ENCODE assay signal across 8 cellular contexts in genomic region chr6:71383891-71384489, GRCh38.
DNase-seq lines count a peak whose midpoint lies in the region; ATAC-seq, FAIRE-seq and TF ChIP-seq lines count a peak whose summit lies in the region.

No MANE protein-coding gene starts in this region.

- no peak overlapping the region for H3K27ac ChIP-seq in parathyroid adenoma

- no peaks in the 10 kb centered on the region for H3K27me3 Mint-ChIP-seq in T-helper 2 cell treated with Interferon-gamma antibody and Interleukin-4, amounts not matched to agents 5 μg/mL and 100 μg/mL, for 36 hours (ENCODE audit: low read depth)

- TF ChIP-seq CTCF in GM06990 (IDR thresholded peaks at IDR 0.05; ENCODE audit: insufficient read depth, low read length, poor library complexity, severe bottlenecking) (peak; percentile 44), parathyroid adenoma (IDR thresholded peaks at IDR 0.05) (peak; percentile 80)

- H3K4me3 ChIP-seq in GM06990 (replicated peaks; ENCODE audit: low read depth, low read length) = no peak overlapping the region
- no peak overlapping the region for H3K4me3 ChIP-seq in parathyroid adenoma (ENCODE audit: low read depth, low read length)

- H3K27ac Mint-ChIP-seq in T-helper 2 cell treated with Interferon-gamma antibody and Interleukin-4, amounts not matched to agents 5 μg/mL and 100 μg/mL, for 36 hours = no peak overlapping the region

- peaks cover 5% of the 10 kb centered on the region for H3K79me2 ChIP-seq in parathyroid adenoma

- H3K4me2 ChIP-seq in parathyroid adenoma (ENCODE audit: low read length) = peak overlapping the region; percentile 13

- no peak overlapping the region for H3K9ac ChIP-seq in parathyroid adenoma

- H3K4me1 Mint-ChIP-seq in T-helper 2 cell treated with Interferon-gamma antibody and Interleukin-4, amounts not matched to agents 5 μg/mL and 100 μg/mL, for 36 hours (ENCODE audit: low read depth) = no peaks in the 10 kb centered on the region

- no peaks in the 10 kb centered on the region for H3K36me3 Mint-ChIP-seq in T-helper 2 cell treated with Interferon-gamma antibody and Interleukin-4, amounts not matched to agents 5 μg/mL and 100 μg/mL, for 36 hours (ENCODE audit: low read depth)

- H3K36me3 ChIP-seq in GM06990 (ENCODE audit: control insufficient read depth, insufficient read depth, low read length) = no peaks in the 10 kb centered on the region
- H3K36me3 ChIP-seq in parathyroid adenoma (ENCODE audit: control insufficient read depth, insufficient read depth, low read length) = no peaks in the 10 kb centered on the region

- H2AFZ ChIP-seq in parathyroid adenoma = no peak overlapping the region

- ATAC-seq in GM18868 (IDR thresholded peaks at IDR 0.05; ENCODE audit: unreplicated experiment) = no peak

- H3K27me3 ChIP-seq in GM06990 (replicated peaks; ENCODE audit: control insufficient read depth, insufficient read depth, low read length) = no peaks in the 10 kb centered on the region
- H3K27me3 ChIP-seq in parathyroid adenoma (ENCODE audit: control insufficient read depth, insufficient read depth, low read length) = no peaks in the 10 kb centered on the region

- DNase-seq in GM06990 (ENCODE audit: extremely low read depth, insufficient read length) = no peak
- peak; percentile 33 for DNase-seq in NCI-H69 (lab: John Stamatoyannopoulos, UW)
- DNase-seq in dermis blood vessel endothelial cell = peak; percentile 80
- no peak for DNase-seq in stimulated activated CD8-positive, alpha-beta memory T cell treated with anti-CD3 and anti-CD28 coated beads, Interleukin-4, amount 100 ng/mL, for 48 hours
- no peak for DNase-seq in T-helper 2 cell treated with Interferon-gamma antibody and Interleukin-4, amounts not matched to agents 5 μg/mL and 100 μg/mL, for 36 hours (ENCODE audit: low spot score)

- FAIRE-seq in A204.1 (lab: Jason Lieb, UNC) = peak; percentile 99

- H3K9me3 Mint-ChIP-seq in T-helper 2 cell treated with Interferon-gamma antibody and Interleukin-4, amounts not matched to agents 5 μg/mL and 100 μg/mL, for 36 hours = no peaks in the 10 kb centered on the region

- no peaks in the 10 kb centered on the region for H3K9me3 ChIP-seq in parathyroid adenoma (ENCODE audit: control insufficient read depth, low read length)

- H3K4me3 Mint-ChIP-seq in T-helper 2 cell treated with Interferon-gamma antibody and Interleukin-4, amounts not matched to agents 5 μg/mL and 100 μg/mL, for 36 hours = no peak overlapping the region

- H3K4me1 ChIP-seq in parathyroid adenoma = peaks cover 6% of the 10 kb centered on the region

Comparison
In these comparisons a context has a peak if more than half of its experiments do, and no peak if none do; other contexts are left out.
1. DNase-seq: peak in NCI-H69 (single experiment) and dermis blood vessel endothelial cell (single experiment); none in GM06990 (single experiment), stimulated activated CD8-positive, alpha-beta memory T cell treated with anti-CD3 and anti-CD28 coated beads, Interleukin-4, amount 100 ng/mL, for 48 hours (single experiment) and T-helper 2 cell treated with Interferon-gamma antibody and Interleukin-4, amounts not matched to agents 5 μg/mL and 100 μg/mL, for 36 hours (single experiment).